Comparison of ENCODE assay signal across 1 cellular context in the genomic region with DNA sequence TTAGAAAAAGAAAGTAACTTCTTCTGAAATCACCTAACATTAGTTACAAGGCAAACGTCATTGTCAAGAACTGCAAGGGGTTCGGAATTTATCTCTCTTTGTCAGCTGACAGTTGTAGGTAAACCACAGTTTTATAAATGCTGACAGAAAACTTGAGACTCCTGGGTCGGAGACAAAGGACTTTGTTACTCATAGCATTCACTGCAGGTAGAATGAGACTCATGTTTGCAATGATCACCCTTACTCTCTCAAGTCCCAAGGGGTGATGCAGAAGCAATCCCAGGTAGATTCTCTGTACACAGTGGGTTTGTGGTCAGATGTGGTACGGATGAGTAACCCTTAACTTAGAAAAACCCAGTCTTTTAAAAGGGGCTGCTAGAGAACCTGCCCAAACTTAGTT.
TF ChIP-seq lines count a peak whose summit lies in the region.

No MANE protein-coding gene starts in this region.

TF ChIP-seq in SK-N-SH treated with all-trans-retinoic acid at 6 μM for 48 hours, 23 proteins besides CTCF, POLR2A, EP300 and RAD21 (continued from another document):
- no peak for TF ChIP-seq RARB (CRISPR knock-in tag; IDR thresholded peaks at IDR 0.05)
